16 cellular contexts compared by ENCODE assay signal in the genomic region with DNA sequence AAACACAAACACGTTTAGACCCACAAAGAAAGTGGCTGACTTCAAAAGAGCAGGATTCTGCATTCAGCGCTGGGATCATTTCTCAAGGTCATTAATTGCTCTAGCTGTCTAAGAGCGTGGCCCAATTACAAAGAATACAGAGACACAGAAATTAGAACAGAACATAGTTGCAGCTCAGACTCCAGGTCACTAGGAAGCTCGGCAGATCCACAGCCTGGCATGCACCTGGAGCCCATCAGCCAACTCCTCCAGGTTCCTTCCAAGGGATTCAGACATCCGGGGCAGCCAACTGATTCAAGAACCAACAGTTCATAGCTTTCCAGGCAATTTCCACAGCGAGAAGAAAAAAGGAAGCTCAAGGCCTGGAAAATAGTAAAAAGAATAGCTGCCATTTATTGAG.
"Had no signal": no experiment of that assay in that cellular context is flagged by ENCODE, and none has a peak within 500 bp of the region (broad histone marks: within the 10 kb centered on the region; RNA-seq: fewer than 3 reads in every experiment).

No MANE protein-coding gene starts in this region.

- H3K36me3 ChIP-seq: neutrophil, upper lobe of right lung had no signal

- H3K9me3 ChIP-seq: mucosa of descending colon, neutrophil, testis, upper lobe of right lung had no signal

- H3K27me3 ChIP-seq: testis, upper lobe of right lung had no signal

- H3K27ac ChIP-seq: coronary artery, neutrophil, testis, upper lobe of right lung had no signal

- ATAC-seq: left lobe of liver, mucosa of descending colon, upper lobe of right lung had no signal

- H3K4me3 ChIP-seq: coronary artery, mucosa of descending colon, testis, upper lobe of right lung had no signal

- H3K4me1 ChIP-seq: testis had no signal

- DNase-seq: activated B cell treated with CpG ODN at 0.5 μM for 24 hours; activated effector memory CD4-positive, alpha-beta T cell treated with Interleukin-2 at 50 U/mL for 16 hours; activated naive CD4-positive, alpha-beta T cell treated with anti-CD3 and anti-CD28 coated beads, Interleukin-2, amount 50 U/mL, for 16 hours; activated T-cell treated with anti-CD3 and anti-CD28 coated beads, Interleukin-2, amount 50 U/mL, for 24 hours; aorta; kidney; mucosa of descending colon; naive B cell; stimulated activated CD4-positive, alpha-beta T cell treated with anti-CD3 and anti-CD28 coated beads, Interleukin-12 subunit alpha, Interleukin-12 subunit beta, amount 100 ng/mL, for 4 hours; T-helper 1 cell; T-helper 9 cell; testis; upper lobe of right lung had no signal
